In genomic region chr1:58293388-58293787, GRCh38 we compare ENCODE assay signal across 12 cellular contexts.
DNase-seq lines count a peak whose midpoint lies in the region.
"Had no signal": no experiment of that assay in that cellular context is flagged by ENCODE, and none has a peak within 500 bp of the region (broad histone marks: within the 10 kb centered on the region; RNA-seq: fewer than 3 reads in every experiment).

No MANE protein-coding gene starts in this region.

- no peaks in the 10 kb centered on the region for H3K9me3 ChIP-seq in adipocyte (ENCODE audit: control insufficient read depth, low read length)
- H3K9me3 ChIP-seq: SJSA1 had no signal

- H3K36me3 ChIP-seq in adipocyte (ENCODE audit: control insufficient read depth, insufficient read depth, low read length, severe bottlenecking): no peaks in the 10 kb centered on the region
- H3K36me3 ChIP-seq: SJSA1 had no signal

- H3K4me1 ChIP-seq in adipocyte (ENCODE audit: control insufficient read depth, insufficient read depth, low read length): no peaks in the 10 kb centered on the region
- H3K4me1 ChIP-seq: SJSA1 had no signal

- no peak overlapping the region for H3K9ac ChIP-seq in adipocyte (ENCODE audit: low read length)

- peaks cover 4% of the 10 kb centered on the region for H3K27me3 ChIP-seq in adipocyte (replicated peaks; ENCODE audit: control insufficient read depth, insufficient read depth, low read length)
- H3K27me3 ChIP-seq: SJSA1 had no signal

- H3K4me3 ChIP-seq in adipocyte (ENCODE audit: low read length): no peak overlapping the region
- H3K4me3 ChIP-seq: PC-9, SJSA1 had no signal

- peak; percentile 8 for DNase-seq in SKM-1 treated with dmso at 0.1 percent for 144 hours (lab: John Stamatoyannopoulos, UW; ENCODE audit: unreplicated experiment)
- no peak for DNase-seq in SKM-1 (lab: John Stamatoyannopoulos, UW; ENCODE audit: unreplicated experiment)
- DNase-seq in GM04504 (ENCODE audit: low read depth): peak; percentile 9
- DNase-seq in adipocyte (ENCODE audit: low read depth): peak; percentile 9
- no peak for DNase-seq in NCI-H1694 treated with DMSO at 0.1 percent for 48 hours (lab: John Stamatoyannopoulos, UW)
- DNase-seq in activated CD4-positive, alpha-beta T cell treated with anti-CD3 and anti-CD28 coated beads for 1 hour: no peak
- DNase-seq in NCI-H1436 (lab: John Stamatoyannopoulos, UW): no peak
- DNase-seq: CD8-positive, alpha-beta memory T cell; NCI-H1417 treated with DMSO at 0.1 percent for 48 hours; NCI-H526 treated with DMSO at 0.1 percent for 48 hours; PC-9 had no signal

Comparison
In these comparisons a context has a peak if more than half of its experiments do, and no peak if none do; other contexts are left out.
1. DNase-seq: peak in SKM-1 treated with dmso at 0.1 percent for 144 hours (single experiment), GM04504 (single experiment) and adipocyte (single experiment); none in SKM-1 (single experiment), NCI-H1694 treated with DMSO at 0.1 percent for 48 hours (single experiment), activated CD4-positive, alpha-beta T cell treated with anti-CD3 and anti-CD28 coated beads for 1 hour (single experiment) and NCI-H1436 (single experiment).